10 cellular contexts compared by ENCODE assay signal in the genomic region with DNA sequence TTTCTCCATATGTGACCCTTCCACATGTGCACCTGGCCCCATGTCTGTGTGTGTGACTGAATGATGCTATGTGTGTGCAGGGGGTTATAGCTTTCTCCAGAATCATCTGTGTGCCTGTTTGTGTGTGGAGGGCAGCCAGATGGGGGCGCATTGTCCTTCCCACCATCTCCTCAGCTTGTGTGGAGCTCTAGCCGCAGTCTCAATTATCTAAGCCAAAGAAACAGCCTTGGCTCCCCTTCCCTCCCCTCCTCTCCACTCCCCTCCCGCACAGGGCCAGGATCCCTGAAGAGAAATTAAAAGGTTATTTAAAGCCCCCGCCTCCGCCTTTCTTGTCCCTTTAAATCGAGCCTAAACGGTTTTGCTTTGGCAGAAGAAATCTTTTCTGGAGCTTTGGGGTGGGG. TPM values are rescaled to one million over a fixed set of nuclear protein-coding genes. Genes with fewer than 3 reads are reported as not detected.
DNase-seq lines count a peak whose midpoint lies in the region; ATAC-seq, FAIRE-seq and TF ChIP-seq lines count a peak whose summit lies in the region.
"Had no signal": no experiment of that assay in that cellular context is flagged by ENCODE, and none has a peak within 500 bp of the region (broad histone marks: within the 10 kb centered on the region; RNA-seq: fewer than 3 reads in every experiment).

No MANE protein-coding gene starts in this region.

- H3K36me3 ChIP-seq in HEK293 (ENCODE audit: control insufficient read depth in 2 of 2, insufficient read depth in 1 of 2, low read length in 2 of 2), result no peaks in the 10 kb centered on the region

- CTCF ChIA-PET in HEK293 (lab: Yijun Ruan, JAX), result interaction anchor here (0.7 to 18.9 kb wide), 14 partner anchors 8 to 86 kb away, joined by 3 to 418 read pairs (median 6); a partner anchor contains a TSS

- POLR2A ChIA-PET in HEK293 (lab: Yijun Ruan, JAX), result interaction anchor here (1.1 to 1.5 kb wide), 2 partner anchors 39 to 177 kb away, joined by 3 read pairs; no protein-coding TSS in a partner anchor

- H3K9me3 ChIP-seq in HEK293 (ENCODE audit: control insufficient read depth, insufficient read depth, low read depth, low read length), result no peaks in the 10 kb centered on the region

- H3K27ac ChIP-seq in HEK293 (ENCODE audit: extremely low read depth, low read depth, low read length), result no peak overlapping the region

- H3K4me3 ChIP-seq in HEK293 (ENCODE audit: low read depth, low read length), result no peak overlapping the region

- no peak for DNase-seq in D721Med (ENCODE audit: insufficient read length, low spot score)
- peak; percentile 54 for DNase-seq in SK-MEL-5 (ENCODE audit: low read depth, low spot score)
- DNase-seq in hepatic stellate cell (ENCODE audit: low spot score), result peak; percentile 52
- no peak for DNase-seq in NCI-H187 (lab: John Stamatoyannopoulos, UW)
- no peak for DNase-seq in NCI-H1048 (lab: John Stamatoyannopoulos, UW)
- DNase-seq in activated CD8-positive, alpha-beta memory T cell treated with anti-CD3 and anti-CD28 coated beads, Interleukin-2, amount 50 U/mL, for 48 hours, result no peak
- DNase-seq: naive thymus-derived CD4-positive, alpha-beta T cell had no signal

- no peak for FAIRE-seq in D721Med (lab: Jason Lieb, UNC)
- FAIRE-seq: endometrium had no signal

- peak; percentile 76 for TF ChIP-seq CTCF in D721Med (IDR thresholded peaks at IDR 0.05; ENCODE audit: insufficient read depth, missing control alignments)
- 0 out of 2 replicates have a peak, but pooled peaks have one; percentile 40 for TF ChIP-seq CTCF in HEK293 (tag by site-specific recombination; IDR thresholded peaks at IDR 0.05)

- no peaks in the 10 kb centered on the region for H3K4me1 ChIP-seq in HEK293 (ENCODE audit: control insufficient read depth, insufficient read depth, low read length)

- in situ Hi-C loops in SK-MEL-5 (cut with HindIII; ENCODE audit: low pct_unique_long_range_greater_than_20kb, low sequenced_read_pairs), result no loop called here

- no peak for ATAC-seq in GM18519 (IDR thresholded peaks at IDR 0.05; ENCODE audit: low FRiP score, unreplicated experiment)

TF ChIP-seq in HEK293, 187 proteins besides CTCF, POLR2A, EP300 and RAD21:
- TF ChIP-seq, protein P1, sequence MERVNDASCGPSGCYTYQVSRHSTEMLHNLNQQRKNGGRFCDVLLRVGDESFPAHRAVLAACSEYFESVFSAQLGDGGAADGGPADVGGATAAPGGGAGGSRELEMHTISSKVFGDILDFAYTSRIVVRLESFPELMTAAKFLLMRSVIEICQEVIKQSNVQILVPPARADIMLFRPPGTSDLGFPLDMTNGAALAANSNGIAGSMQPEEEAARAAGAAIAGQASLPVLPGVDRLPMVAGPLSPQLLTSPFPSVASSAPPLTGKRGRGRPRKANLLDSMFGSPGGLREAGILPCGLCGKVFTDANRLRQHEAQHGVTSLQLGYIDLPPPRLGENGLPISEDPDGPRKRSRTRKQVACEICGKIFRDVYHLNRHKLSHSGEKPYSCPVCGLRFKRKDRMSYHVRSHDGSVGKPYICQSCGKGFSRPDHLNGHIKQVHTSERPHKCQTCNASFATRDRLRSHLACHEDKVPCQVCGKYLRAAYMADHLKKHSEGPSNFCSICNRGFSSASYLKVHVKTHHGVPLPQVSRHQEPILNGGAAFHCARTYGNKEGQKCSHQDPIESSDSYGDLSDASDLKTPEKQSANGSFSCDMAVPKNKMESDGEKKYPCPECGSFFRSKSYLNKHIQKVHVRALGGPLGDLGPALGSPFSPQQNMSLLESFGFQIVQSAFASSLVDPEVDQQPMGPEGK (tag by site-specific recombination; IDR thresholded peaks at IDR 0.05), result peak; percentile 45; the same call in 1 of the 2 replicates
- TF ChIP-seq ZNF48 (tag by site-specific recombination; IDR thresholded peaks at IDR 0.05) (no peak), EGR2 (tag by site-specific recombination; IDR thresholded peaks at IDR 0.05; ENCODE audit: low read depth) (peak; percentile 22; the same call in 1 of the 2 replicates), ZNF654 (tag by site-specific recombination; IDR thresholded peaks at IDR 0.05; ENCODE audit: low read depth) (peak; percentile 24), REPIN1 (tag by site-specific recombination; IDR thresholded peaks at IDR 0.05; ENCODE audit: low read depth) (no peak), GLIS1 (tag by site-specific recombination; IDR thresholded peaks at IDR 0.05) (0 out of 2 replicates have a peak, but pooled peaks have one; percentile 40), ZNF311 (tag by site-specific recombination; IDR thresholded peaks at IDR 0.05; ENCODE audit: borderline replicate concordance) (no peak), ZBTB17 (tag by site-specific recombination; IDR thresholded peaks at IDR 0.05) (peak; percentile 61; the same call in 1 of the 2 replicates)
- TF ChIP-seq, protein P2, sequence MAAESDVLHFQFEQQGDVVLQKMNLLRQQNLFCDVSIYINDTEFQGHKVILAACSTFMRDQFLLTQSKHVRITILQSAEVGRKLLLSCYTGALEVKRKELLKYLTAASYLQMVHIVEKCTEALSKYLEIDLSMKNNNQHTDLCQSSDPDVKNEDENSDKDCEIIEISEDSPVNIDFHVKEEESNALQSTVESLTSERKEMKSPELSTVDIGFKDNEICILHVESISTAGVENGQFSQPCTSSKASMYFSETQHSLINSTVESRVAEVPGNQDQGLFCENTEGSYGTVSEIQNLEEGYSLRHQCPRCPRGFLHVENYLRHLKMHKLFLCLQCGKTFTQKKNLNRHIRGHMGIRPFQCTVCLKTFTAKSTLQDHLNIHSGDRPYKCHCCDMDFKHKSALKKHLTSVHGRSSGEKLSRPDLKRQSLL (tag by site-specific recombination; IDR thresholded peaks at IDR 0.05), result peak; percentile 34; the same call in 1 of the 2 replicates
- TF ChIP-seq, protein P3, sequence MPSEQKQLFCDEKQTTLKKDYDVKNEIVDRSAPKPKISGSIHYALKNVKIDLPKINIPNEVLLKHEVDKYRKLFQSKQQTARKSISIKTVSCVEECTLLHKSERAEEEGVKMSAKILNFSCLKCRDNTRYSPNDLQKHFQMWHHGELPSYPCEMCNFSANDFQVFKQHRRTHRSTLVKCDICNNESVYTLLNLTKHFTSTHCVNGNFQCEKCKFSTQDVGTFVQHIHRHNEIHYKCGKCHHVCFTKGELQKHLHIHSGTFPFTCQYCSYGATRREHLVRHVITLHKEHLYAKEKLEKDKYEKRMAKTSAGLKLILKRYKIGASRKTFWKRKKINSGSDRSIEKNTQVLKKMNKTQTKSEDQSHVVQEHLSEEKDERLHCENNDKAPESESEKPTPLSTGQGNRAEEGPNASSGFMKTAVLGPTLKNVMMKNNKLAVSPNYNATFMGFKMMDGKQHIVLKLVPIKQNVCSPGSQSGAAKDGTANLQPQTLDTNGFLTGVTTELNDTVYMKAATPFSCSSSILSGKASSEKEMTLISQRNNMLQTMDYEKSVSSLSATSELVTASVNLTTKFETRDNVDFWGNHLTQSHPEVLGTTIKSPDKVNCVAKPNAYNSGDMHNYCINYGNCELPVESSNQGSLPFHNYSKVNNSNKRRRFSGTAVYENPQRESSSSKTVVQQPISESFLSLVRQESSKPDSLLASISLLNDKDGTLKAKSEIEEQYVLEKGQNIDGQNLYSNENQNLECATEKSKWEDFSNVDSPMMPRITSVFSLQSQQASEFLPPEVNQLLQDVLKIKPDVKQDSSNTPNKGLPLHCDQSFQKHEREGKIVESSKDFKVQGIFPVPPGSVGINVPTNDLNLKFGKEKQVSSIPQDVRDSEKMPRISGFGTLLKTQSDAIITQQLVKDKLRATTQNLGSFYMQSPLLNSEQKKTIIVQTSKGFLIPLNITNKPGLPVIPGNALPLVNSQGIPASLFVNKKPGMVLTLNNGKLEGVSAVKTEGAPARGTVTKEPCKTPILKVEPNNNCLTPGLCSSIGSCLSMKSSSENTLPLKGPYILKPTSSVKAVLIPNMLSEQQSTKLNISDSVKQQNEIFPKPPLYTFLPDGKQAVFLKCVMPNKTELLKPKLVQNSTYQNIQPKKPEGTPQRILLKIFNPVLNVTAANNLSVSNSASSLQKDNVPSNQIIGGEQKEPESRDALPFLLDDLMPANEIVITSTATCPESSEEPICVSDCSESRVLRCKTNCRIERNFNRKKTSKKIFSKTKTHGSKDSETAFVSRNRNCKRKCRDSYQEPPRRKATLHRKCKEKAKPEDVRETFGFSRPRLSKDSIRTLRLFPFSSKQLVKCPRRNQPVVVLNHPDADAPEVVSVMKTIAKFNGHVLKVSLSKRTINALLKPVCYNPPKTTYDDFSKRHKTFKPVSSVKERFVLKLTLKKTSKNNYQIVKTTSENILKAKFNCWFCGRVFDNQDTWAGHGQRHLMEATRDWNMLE (tag by site-specific recombination; conservative IDR thresholded peaks at IDR 0.05; ENCODE audit: low read depth), result no peak

RNA-seq across cellular contexts. Expression of a gene that starts 1.8 kb away (rescaled TPM):
- total RNA-seq in SK-MEL-5 (2014; rRNA removed; shearing (Covaris generic)), result 0.03 TPM in 1 of 2 replicates, not detected in the other
- 0.64 and 0.70 TPM in 2 replicates for polyA plus RNA-seq in SK-MEL-5 (2015; cell fraction: cytosol; rRNA removed)
- polyA plus RNA-seq in SK-MEL-5 (2015; cell fraction: nucleus; rRNA removed), result 0.07 and 0.23 TPM in 2 replicates
- total RNA-seq: naive thymus-derived CD4-positive, alpha-beta T cell had no signal
- polyA plus RNA-seq: naive thymus-derived CD4-positive, alpha-beta T cell had no signal

Comparison
In these comparisons a context has a peak if more than half of its experiments do, and no peak if none do; other contexts are left out.
1. DNase-seq: peak in SK-MEL-5 (single experiment) and hepatic stellate cell (single experiment); none in D721Med (single experiment), NCI-H187 (0 of 2), NCI-H1048 (single experiment) and activated CD8-positive, alpha-beta memory T cell treated with anti-CD3 and anti-CD28 coated beads, Interleukin-2, amount 50 U/mL, for 48 hours (single experiment).